ENCODE assay signal across 8 cellular contexts in the genomic region with DNA sequence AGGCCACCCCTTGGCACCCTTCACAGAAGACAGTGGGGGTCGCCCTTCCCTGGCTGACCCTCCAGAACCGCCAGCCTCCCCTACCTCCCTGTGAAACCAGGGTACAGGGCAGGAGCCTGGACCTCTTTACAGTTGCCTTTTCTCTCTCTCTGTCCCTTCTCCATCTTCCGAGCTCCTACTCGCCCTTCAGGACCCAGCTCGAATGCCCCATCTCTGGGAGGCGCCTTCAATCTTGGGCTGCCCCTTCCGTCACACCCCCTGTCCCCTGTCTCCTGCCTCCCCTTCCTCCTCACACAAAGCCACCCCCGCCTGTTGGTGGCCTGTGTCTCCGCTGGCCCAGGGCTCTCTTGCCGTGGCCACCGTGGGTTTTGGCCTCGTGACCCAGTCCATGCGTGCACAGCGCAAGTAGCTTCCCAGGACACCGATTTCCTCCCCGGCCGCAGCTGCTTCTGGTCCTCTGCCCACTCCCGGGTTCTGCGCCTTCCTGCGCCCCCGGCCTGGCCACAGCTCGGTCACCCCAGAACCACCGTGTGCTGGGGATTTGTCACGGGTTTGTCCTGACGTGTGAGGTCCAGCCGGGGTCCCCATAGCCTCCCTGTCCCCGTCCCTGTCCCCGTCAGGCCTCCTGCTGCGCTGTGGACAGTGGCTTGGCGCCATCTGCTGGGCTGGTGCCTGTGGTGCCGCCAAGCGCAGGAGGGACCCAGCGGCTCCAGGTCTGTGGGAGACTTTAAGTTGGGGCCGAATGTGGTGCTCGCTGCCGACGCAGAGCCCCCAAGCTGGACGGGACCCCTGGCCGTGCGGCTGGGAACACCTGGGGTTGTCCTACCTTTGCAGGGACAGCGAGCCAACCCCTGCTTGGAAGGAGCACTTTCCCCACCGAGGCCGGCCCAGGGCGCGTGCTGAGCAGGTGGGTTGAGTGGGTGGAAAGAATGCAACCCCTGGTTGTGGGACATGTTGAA. TPM values are rescaled to one million over a fixed set of nuclear protein-coding genes. Genes with fewer than 3 reads are reported as not detected.
DNase-seq lines count a peak whose midpoint lies in the region; ATAC-seq and TF ChIP-seq lines count a peak whose summit lies in the region.

No MANE protein-coding gene starts in this region.

- H4K12ac ChIP-seq in trophoblast cell (ENCODE audit: low read depth, low read length), result no peak overlapping the region

- peaks cover 15% of the 10 kb centered on the region for H3K79me2 ChIP-seq in SK-N-SH (ENCODE audit: insufficient read depth)
- peaks cover 14% of the 10 kb centered on the region for H3K79me2 ChIP-seq in trophoblast cell (ENCODE audit: control insufficient read depth, insufficient read depth, low read length, poor library complexity)

- no peaks in the 10 kb centered on the region for H3K27me3 ChIP-seq in CD4-positive, CD25-positive, alpha-beta regulatory T cell (ENCODE audit: control insufficient read depth, insufficient read depth, low read length)
- peaks cover 5% of the 10 kb centered on the region for H3K27me3 ChIP-seq in SK-N-SH (ENCODE audit: insufficient read depth)
- no peaks in the 10 kb centered on the region for H3K27me3 ChIP-seq in trophoblast cell (ENCODE audit: insufficient read depth, low read length)

- no peak overlapping the region for H2BK120ac ChIP-seq in trophoblast cell (ENCODE audit: insufficient read depth, low read length, poor library complexity)

- no peak overlapping the region for H3K14ac ChIP-seq in trophoblast cell (ENCODE audit: low read length)

- peaks cover 16% of the 10 kb centered on the region for H3K79me1 ChIP-seq in trophoblast cell (ENCODE audit: low read length)

- H3K4me3 ChIP-seq in CD4-positive, CD25-positive, alpha-beta regulatory T cell (ENCODE audit: low read depth, low read length), result no peak overlapping the region
- H3K4me3 ChIP-seq in SK-N-SH (ENCODE audit: low read depth in 2 of 2, low read length in 1 of 2) (no peak overlapping the region; a peak in 1 of 4 replicates), trophoblast cell (ENCODE audit: low read depth, low read length) (no peak overlapping the region)

- H3K36me3 ChIP-seq in CD4-positive, CD25-positive, alpha-beta regulatory T cell (ENCODE audit: control insufficient read depth, insufficient read depth, low read length), result no peaks in the 10 kb centered on the region
- H3K36me3 ChIP-seq in SK-N-SH (replicated peaks in 1 of 2; ENCODE audit: control insufficient read depth in 1 of 2, insufficient read depth in 2 of 2, low read length in 1 of 2), result no peaks in the 10 kb centered on the region
- no peaks in the 10 kb centered on the region for H3K36me3 ChIP-seq in trophoblast cell (ENCODE audit: control insufficient read depth in 1 of 2, insufficient read depth in 2 of 2, low read length in 2 of 2)

- no peak overlapping the region for H4K8ac ChIP-seq in trophoblast cell (ENCODE audit: low read depth, low read length)

- H3K9me3 ChIP-seq in CD4-positive, CD25-positive, alpha-beta regulatory T cell (ENCODE audit: control insufficient read depth in 2 of 2, low read length in 2 of 2), result no peaks in the 10 kb centered on the region
- H3K9me3 ChIP-seq in SK-N-SH (no peaks in the 10 kb centered on the region), trophoblast cell (ENCODE audit: insufficient read depth, low read depth, low read length) (peaks cover 3% of the 10 kb centered on the region)

- no peak overlapping the region for H3K27ac ChIP-seq in CD4-positive, CD25-positive, alpha-beta regulatory T cell (ENCODE audit: insufficient read depth, low read length, poor library complexity, severe bottlenecking)
- H3K27ac ChIP-seq in SK-N-SH (ENCODE audit: low read depth in 2 of 2, low read length in 1 of 2), result no peak overlapping the region
- no peak overlapping the region for H3K27ac ChIP-seq in trophoblast cell (ENCODE audit: low read depth, low read length)

- H3K9me2 ChIP-seq in SK-N-SH, result no peaks in the 10 kb centered on the region

- no peaks in the 10 kb centered on the region for H4K20me1 ChIP-seq in SK-N-SH (ENCODE audit: insufficient read depth)

- peak overlapping the region in 2 of 4 donors; percentile 21 to 78 for H3K4me3 Mint-ChIP-seq in CD4-positive, CD25-positive, alpha-beta regulatory T cell
- H3K4me3 Mint-ChIP-seq in glutamatergic neuron (ENCODE audit: unreplicated experiment), result no peak overlapping the region

- no peak overlapping the region for H3K4ac ChIP-seq in trophoblast cell (ENCODE audit: low read depth, low read length)

- POLR2A ChIA-PET in SK-N-SH (lab: Yijun Ruan, JAX), result interaction anchor here (0.6 kb wide), 1 partner anchor 155 kb away, joined by 3 read pairs; no protein-coding TSS in a partner anchor

- H3K27me3 Mint-ChIP-seq in CD4-positive, CD25-positive, alpha-beta regulatory T cell, result no peaks in the 10 kb centered on the region
- H3K27me3 Mint-ChIP-seq in glutamatergic neuron (ENCODE audit: unreplicated experiment), result peaks cover 8% of the 10 kb centered on the region

- no peak overlapping the region for H3K18ac ChIP-seq in trophoblast cell (ENCODE audit: low read length)

- 37% methylated on average over 32 of the region's 45 CpGs for WGBS in SK-N-SH (ENCODE audit: low lambda C conversion rate)
- no CpG with 5 or more reads among the region's 45 CpGs for WGBS in trophoblast cell (ENCODE audit: extremely low coverage, insufficient coverage, insufficient read length)

- H3K23ac ChIP-seq in trophoblast cell (ENCODE audit: low read length), result no peak overlapping the region

- no peak for ATAC-seq in CD4-positive, CD25-positive, alpha-beta regulatory T cell (ENCODE audit: low read depth in 2 of 2)
- no peak for ATAC-seq in GM19023 (IDR thresholded peaks at IDR 0.05; ENCODE audit: unreplicated experiment)

- peak; percentile 64 to 73 (median 69) for DNase-seq in CD4-positive, CD25-positive, alpha-beta regulatory T cell
- DNase-seq in HK-2 (ENCODE audit: unreplicated experiment) (peak; percentile 72), SK-N-SH (peak; percentile 93), glutamatergic neuron (peak; percentile 90), trophoblast cell (peak; percentile 39 to 70), ureter (ENCODE audit: low spot score) (peak; percentile 76)
- peak; percentile 82 for DNase-seq in activated naive CD4-positive, alpha-beta T cell treated with Interleukin-2 at 50 U/mL for 16 hours

- peaks cover 9% of the 10 kb centered on the region for H3K36me3 Mint-ChIP-seq in CD4-positive, CD25-positive, alpha-beta regulatory T cell
- H3K36me3 Mint-ChIP-seq in glutamatergic neuron (ENCODE audit: unreplicated experiment), result no peaks in the 10 kb centered on the region

- no peak overlapping the region for H2BK12ac ChIP-seq in trophoblast cell (ENCODE audit: low read length)

- H4K91ac ChIP-seq in trophoblast cell (ENCODE audit: low read depth, low read length), result no peak overlapping the region

- no peak for TF ChIP-seq EP300 in SK-N-SH (IDR thresholded peaks at IDR 0.05; ENCODE audit: borderline replicate concordance in 1 of 2, low read depth in 1 of 2, low read length in 1 of 2)

- H2AFZ ChIP-seq in SK-N-SH (ENCODE audit: low read depth) (no peak overlapping the region), trophoblast cell (ENCODE audit: insufficient read depth, low read length, poor library complexity) (no peak overlapping the region)

- CTCF ChIA-PET in SK-N-SH (lab: Yijun Ruan, JAX), result interaction anchor here (0.6 to 6.1 kb wide), 66 partner anchors 10 to 518 kb away, joined by 3 to 174 read pairs (median 4); a partner anchor contains a TSS

- peaks cover 6% of the 10 kb centered on the region for H3F3A ChIP-seq in SK-N-SH (replicated peaks; ENCODE audit: insufficient read depth)

- H3K27ac Mint-ChIP-seq in CD4-positive, CD25-positive, alpha-beta regulatory T cell, result no peak overlapping the region
- H3K27ac Mint-ChIP-seq in glutamatergic neuron (ENCODE audit: unreplicated experiment), result no peak overlapping the region

- H3K4me2 ChIP-seq in SK-N-SH (peak overlapping the region; percentile 37; the same call in 1 of the 2 replicates), trophoblast cell (ENCODE audit: low read length) (no peak overlapping the region)

- H2AK5ac ChIP-seq in trophoblast cell (ENCODE audit: low read length), result no peak overlapping the region

- H3K9me3 Mint-ChIP-seq in CD4-positive, CD25-positive, alpha-beta regulatory T cell, result peaks cover 0 to 6% (median 0%) of the 10 kb centered on the region in 7 donors
- no peaks in the 10 kb centered on the region for H3K9me3 Mint-ChIP-seq in glutamatergic neuron (ENCODE audit: unreplicated experiment)

- H3K9ac ChIP-seq in SK-N-SH (no peak overlapping the region), trophoblast cell (ENCODE audit: low read length) (no peak overlapping the region)

- peaks cover 19% of the 10 kb centered on the region for H3K4me1 ChIP-seq in CD4-positive, CD25-positive, alpha-beta regulatory T cell (ENCODE audit: control insufficient read depth, insufficient read depth, low read length, poor library complexity, severe bottlenecking)
- peaks cover 0 to 11% of the 10 kb centered on the region in 2 experiments; a peak in 1 of 4 replicates for H3K4me1 ChIP-seq in SK-N-SH (ENCODE audit: control insufficient read depth in 1 of 2, insufficient read depth in 2 of 2, low read depth in 1 of 2, low read length in 1 of 2)
- H3K4me1 ChIP-seq in trophoblast cell (ENCODE audit: control insufficient read depth in 1 of 2, insufficient read depth in 2 of 2, low read length in 2 of 2), result peaks cover 6 to 7% of the 10 kb centered on the region in 2 experiments

- TF ChIP-seq CTCF in SK-N-SH (IDR thresholded peaks at IDR 0.05), result peak; percentile 94
- TF ChIP-seq CTCF in glutamatergic neuron (IDR thresholded peaks at IDR 0.05; ENCODE audit: partially characterized antibody, unreplicated experiment), result peak; percentile 89

- TF ChIP-seq RAD21 in SK-N-SH (IDR thresholded peaks at IDR 0.05; ENCODE audit: low read length), result peak; percentile 98

- peaks cover 0 to 9% (median 0%) of the 10 kb centered on the region in 4 donors for H3K4me1 Mint-ChIP-seq in CD4-positive, CD25-positive, alpha-beta regulatory T cell
- no peaks in the 10 kb centered on the region for H3K4me1 Mint-ChIP-seq in glutamatergic neuron (ENCODE audit: low read depth, unreplicated experiment)

- no peak overlapping the region for H2BK5ac ChIP-seq in trophoblast cell (ENCODE audit: low read depth, low read length, poor library complexity)

RNA-seq across cellular contexts. Expression of a gene that starts 4.0 kb away (rescaled TPM):
- total RNA-seq in CD4-positive, CD25-positive, alpha-beta regulatory T cell, result 21.5 TPM
- polyA plus RNA-seq in CD4-positive, CD25-positive, alpha-beta regulatory T cell, result 10 to 100 TPM; 44.7 to 55.6 (median 45.7) TPM
- 22.1 and 25.9 TPM in 2 replicates for polyA plus RNA-seq in SK-N-SH (2012; rRNA removed)
- 14.6 and 21.9 TPM in 2 replicates for polyA plus RNA-seq in SK-N-SH (2012; cell fraction: cytosol; rRNA removed)
- polyA plus RNA-seq in SK-N-SH (2012; cell fraction: nucleus; rRNA removed), result 31.1 and 36.2 TPM in 2 replicates
- 16.0 TPM for total RNA-seq in glutamatergic neuron (ENCODE audit: unreplicated experiment)
- 18.2 and 18.3 TPM in 2 replicates for polyA plus RNA-seq in trophoblast cell (2013)
- 31.8 TPM for total RNA-seq in ureter

RNA-seq across cellular contexts. Expression of a gene that starts 27.6 kb away (rescaled TPM):
- total RNA-seq in CD4-positive, CD25-positive, alpha-beta regulatory T cell, result 4.8 TPM
- polyA plus RNA-seq in CD4-positive, CD25-positive, alpha-beta regulatory T cell, result 1 to 10 TPM in 2 of 4 donors, under 1 TPM in 2; 0.76 to 1.9 (median 0.92) TPM
- 18.4 and 22.1 TPM in 2 replicates for polyA plus RNA-seq in SK-N-SH (2012; rRNA removed)
- polyA plus RNA-seq in SK-N-SH (2012; cell fraction: cytosol; rRNA removed), result 11.0 and 14.6 TPM in 2 replicates
- 32.2 and 32.4 TPM in 2 replicates for polyA plus RNA-seq in SK-N-SH (2012; cell fraction: nucleus; rRNA removed)
- total RNA-seq in glutamatergic neuron (ENCODE audit: unreplicated experiment), result 3.9 TPM
- polyA plus RNA-seq in trophoblast cell (2013), result 13.9 and 14.5 TPM in 2 replicates
- total RNA-seq in ureter, result 36.0 TPM
